ENCODE assay signal across 19 cellular contexts in genomic region chr2:121977326-121977725, GRCh38.
"Had no signal": no experiment of that assay in that cellular context is flagged by ENCODE, and none has a peak within 500 bp of the region (broad histone marks: within the 10 kb centered on the region; RNA-seq: fewer than 3 reads in every experiment).

No MANE protein-coding gene starts in this region.

- H3K4me1 ChIP-seq: psoas muscle had no signal

- H3K9me3 ChIP-seq: lower lobe of right lung, ovary, psoas muscle, right atrium auricular region, thoracic aorta had no signal

- H3K27me3 ChIP-seq: heart left ventricle, ovary, right atrium auricular region had no signal

- H3K27ac ChIP-seq: epithelial cell of prostate, heart left ventricle, lower lobe of right lung, ovary, psoas muscle, right atrium auricular region, thoracic aorta had no signal

- H3K4me3 ChIP-seq: heart left ventricle, lower lobe of right lung, ovary, psoas muscle, right atrium auricular region, thoracic aorta had no signal

- H3K36me3 ChIP-seq: heart left ventricle, lower lobe of right lung, ovary, right atrium auricular region, thoracic aorta had no signal

- DNase-seq: activated B cell treated with CpG ODN at 0.5 μM for 24 hours; activated CD4-positive, alpha-beta T cell treated with anti-CD3 and anti-CD28 coated beads for 4 hours; activated CD4-positive, alpha-beta T cell treated with anti-CD3 and anti-CD28 coated beads, Interleukin-2, amount 50 U/mL, for 48 hours; activated CD8-positive, alpha-beta memory T cell treated with anti-CD3 and anti-CD28 coated beads, Interleukin-2, amount 50 U/mL, for 48 hours; activated naive CD4-positive, alpha-beta T cell; activated naive CD8-positive, alpha-beta T cell treated with anti-CD3 and anti-CD28 coated beads for 36 hours; activated T-cell treated with anti-CD3 and anti-CD28 coated beads, Interleukin-2, amount 50 U/mL, for 4 hours; amniotic stem cell; heart left ventricle; lower lobe of right lung; naive thymus-derived CD4-positive, alpha-beta T cell; ovary; psoas muscle; stimulated activated CD4-positive, alpha-beta T cell treated with anti-CD3 and anti-CD28 coated beads, Interleukin-4, amount 100 ng/mL, for 24 hours; stimulated activated naive CD4-positive, alpha-beta T cell treated with Interleukin-2 at 50 U/mL for 16 hours; T-helper 17 cell had no signal
